ENCODE assay signal across 2 cellular contexts in genomic region chr14:89973234-89973823, GRCh38.
TF ChIP-seq lines count a peak whose summit lies in the region.

No MANE protein-coding gene starts in this region.

TF ChIP-seq in SK-N-SH treated with all-trans-retinoic acid at 6 μM for 48 hours, 23 proteins besides CTCF, POLR2A, EP300 and RAD21:
- TF ChIP-seq POU6F1 (CRISPR knock-in tag; IDR thresholded peaks at IDR 0.05; ENCODE audit: borderline replicate concordance, low read depth), result no peak
- TF ChIP-seq SNAI2 (CRISPR knock-in tag; IDR thresholded peaks at IDR 0.05), result no peak
- no peak for TF ChIP-seq PATZ1 (CRISPR knock-in tag; IDR thresholded peaks at IDR 0.05; ENCODE audit: borderline replicate concordance)
- TF ChIP-seq TCF4 (CRISPR knock-in tag; IDR thresholded peaks at IDR 0.05; ENCODE audit: borderline replicate concordance), result no peak
- no peak for TF ChIP-seq RARB (CRISPR knock-in tag; IDR thresholded peaks at IDR 0.05)
- TF ChIP-seq ARNTL (CRISPR knock-in tag; IDR thresholded peaks at IDR 0.05; ENCODE audit: borderline replicate concordance, low read depth), result no peak

TF ChIP-seq in GM12878, 131 proteins besides CTCF, POLR2A, EP300 and RAD21:
- peak; percentile 68 for TF ChIP-seq SMC3 (IDR thresholded peaks at IDR 0.05; ENCODE audit: borderline replicate concordance, low read length)
- TF ChIP-seq SIX5 (IDR thresholded peaks at IDR 0.05; ENCODE audit: low read depth, low read length, severe bottlenecking), result no peak
